Comparison of ENCODE assay signal across 8 cellular contexts in the genomic region with DNA sequence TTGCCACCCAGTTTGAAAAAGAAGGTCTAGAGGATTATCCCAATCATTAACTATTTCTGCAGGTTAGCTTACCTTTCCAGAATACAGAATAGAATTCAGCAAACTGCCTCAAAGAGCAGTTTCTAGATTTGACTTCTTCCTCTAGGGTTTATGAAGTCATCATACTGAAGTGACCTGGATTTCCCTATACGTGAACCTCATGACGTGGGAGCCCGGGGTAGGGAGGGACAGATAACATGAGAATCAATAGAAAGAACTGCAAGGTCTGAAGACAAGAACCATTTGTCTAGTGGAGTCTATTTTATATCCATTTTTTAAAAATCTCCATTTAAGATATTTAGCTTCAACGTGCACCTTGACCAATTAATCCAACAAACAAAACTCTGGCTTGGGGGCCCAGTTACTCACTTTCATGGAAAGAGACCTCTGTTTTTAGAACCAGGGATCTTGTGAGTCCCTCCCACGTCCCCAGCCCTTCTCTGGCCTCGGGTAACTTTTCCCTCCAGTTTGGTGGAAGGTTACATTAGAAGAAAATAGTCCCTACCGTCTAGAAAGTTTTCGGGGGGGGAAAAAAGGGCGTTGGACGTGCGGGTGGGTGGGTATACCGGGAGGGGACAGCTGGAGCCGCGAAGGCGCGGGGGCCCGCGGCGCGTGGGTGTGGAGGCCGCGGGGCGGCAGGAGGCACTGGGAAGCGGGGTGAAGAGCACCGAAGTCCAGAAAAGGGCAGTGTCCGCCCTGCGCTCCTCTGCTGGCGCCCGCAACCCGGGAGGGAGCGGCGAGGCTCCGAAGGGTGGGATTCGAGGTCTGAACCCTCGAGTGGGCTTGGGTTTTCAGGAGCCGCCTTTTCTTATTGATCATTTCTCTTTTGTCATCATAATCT. TPM values are rescaled to one million over a fixed set of nuclear protein-coding genes. Genes with fewer than 3 reads are reported as not detected.
DNase-seq lines count a peak whose midpoint lies in the region; ATAC-seq and TF ChIP-seq lines count a peak whose summit lies in the region.

No MANE protein-coding gene starts in this region.

- CTCF ChIA-PET in AG04450 (lab: Charles Lee): no interaction called here

- no peak for TF ChIP-seq CTCF in AG04450 (IDR thresholded peaks at IDR 0.05; ENCODE audit: low read depth, low read length)
- TF ChIP-seq CTCF in HFF-Myc (IDR thresholded peaks at IDR 0.05; ENCODE audit: low read depth, low read length, missing control alignments): no peak

- no peak overlapping the region for H3K27ac ChIP-seq in AG04450 (ENCODE audit: low read depth, low read length)

- no peak for ATAC-seq in stimulated activated naive CD8-positive, alpha-beta T cell treated with anti-CD3 and anti-CD28 coated beads, Interleukin-15, Interleukin-2, amounts not matched to agents 100 U/mL and 50 U/mL, for 24 hours
- no peak for ATAC-seq in GM19351 (IDR thresholded peaks at IDR 0.05; ENCODE audit: unreplicated experiment)

- peak overlapping the region; percentile 48 for H3K4me3 ChIP-seq in AG04450 (ENCODE audit: low read depth, low read length)
- H3K4me3 ChIP-seq in HFF-Myc (replicated peaks; ENCODE audit: low read depth, low read length): peak overlapping the region; percentile 18; the same call in 1 of the 2 replicates

- no peaks in the 10 kb centered on the region for H3K9me3 ChIP-seq in AG04450 (ENCODE audit: control insufficient read depth, insufficient read depth, low read length)

- DNase-seq in AG04450 (ENCODE audit: low read depth, low spot score): no peak
- DNase-seq in HFF-Myc (ENCODE audit: extremely low read depth, low read depth): no peak
- DNase-seq in activated CD4-positive, alpha-beta T cell treated with anti-CD3 and anti-CD28 coated beads for 4 hours: peak; percentile 14 to 22
- peak; percentile 44 for DNase-seq in epidermal melanocyte (ENCODE audit: insufficient read length, low spot score)
- peak; percentile 54 for DNase-seq in medulla oblongata (ENCODE audit: extremely low spot score)
- peak; percentile 25 for DNase-seq in stimulated activated naive CD8-positive, alpha-beta T cell treated with anti-CD3 and anti-CD28 coated beads, Interleukin-15, Interleukin-2, amounts not matched to agents 100 U/mL and 50 U/mL, for 24 hours
- no peak for DNase-seq in NCI-H1105 treated with DMSO at 0.1 percent for 48 hours (lab: John Stamatoyannopoulos, UW)

- no peaks in the 10 kb centered on the region for H3K27me3 ChIP-seq in AG04450 (ENCODE audit: control insufficient read depth, insufficient read depth, low read length)

- POLR2A ChIA-PET in AG04450 (lab: Yijun Ruan, JAX): interaction anchor here (2.0 kb wide), 1 partner anchor 14 kb away, joined by 12 read pairs; the partner anchor contains the start of gene POGZ

RNA-seq across cellular contexts. Expression of gene POGZ, which starts 13.8 kb away (rescaled TPM):
- 43.4 and 45.7 TPM in 2 replicates for polyA plus RNA-seq in AG04450 (2011; rRNA removed)
- 73.7 and 106 TPM in 2 replicates for polyA minus RNA-seq in AG04450 (2011; rRNA and poly(A)+ RNA removed)

RNA-seq across cellular contexts. Expression of gene CGN, which starts 38.1 kb away (rescaled TPM):
- polyA plus RNA-seq in AG04450 (2011; rRNA removed): 0.26 and 0.31 TPM in 2 replicates
- polyA minus RNA-seq in AG04450 (2011; rRNA and poly(A)+ RNA removed): 0.43 and 0.83 TPM in 2 replicates

Comparison
In these comparisons a context has a peak if more than half of its experiments do, and no peak if none do; other contexts are left out.
1. DNase-seq: peak in activated CD4-positive, alpha-beta T cell treated with anti-CD3 and anti-CD28 coated beads for 4 hours (2 of 2), epidermal melanocyte (single experiment), medulla oblongata (single experiment) and stimulated activated naive CD8-positive, alpha-beta T cell treated with anti-CD3 and anti-CD28 coated beads, Interleukin-15, Interleukin-2, amounts not matched to agents 100 U/mL and 50 U/mL, for 24 hours (single experiment); none in AG04450 (single experiment), HFF-Myc (single experiment) and NCI-H1105 treated with DMSO at 0.1 percent for 48 hours (single experiment).